ENCODE assay signal across 10 cellular contexts in the genomic region with DNA sequence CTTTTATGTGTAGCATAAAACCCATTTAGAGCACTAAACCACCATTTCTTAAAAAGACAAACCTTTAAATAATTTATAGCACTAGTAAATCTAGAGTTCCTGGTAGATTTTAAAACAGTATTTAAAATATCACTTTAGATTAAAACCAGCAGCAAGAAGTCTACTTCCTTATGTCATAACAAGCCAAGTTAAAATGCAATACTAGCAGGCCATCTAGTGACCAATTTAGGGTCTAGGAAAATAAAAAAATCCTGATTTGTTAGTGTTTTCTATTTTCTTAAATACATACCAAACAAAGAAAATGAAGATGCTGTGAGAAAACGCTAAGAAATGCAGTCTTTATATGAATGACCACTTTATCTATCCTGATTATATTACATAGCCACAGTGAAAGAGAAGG. TPM values are rescaled to one million over a fixed set of nuclear protein-coding genes. Genes with fewer than 3 reads are reported as not detected.
DNase-seq lines count a peak whose midpoint lies in the region; ATAC-seq, FAIRE-seq and TF ChIP-seq lines count a peak whose summit lies in the region.
"Had no signal": no experiment of that assay in that cellular context is flagged by ENCODE, and none has a peak within 500 bp of the region (broad histone marks: within the 10 kb centered on the region; RNA-seq: fewer than 3 reads in every experiment).

No MANE protein-coding gene starts in this region.

- H4K20me1 ChIP-seq in GM12878 (ENCODE audit: control insufficient read depth, insufficient read depth) = no peaks in the 10 kb centered on the region

- H3K4me3 ChIP-seq in AG10803 (ENCODE audit: low read length) (no peak overlapping the region), LNCaP clone FGC (ENCODE audit: low read depth, low read length) (no peak overlapping the region), GM12878 (no peak overlapping the region), right lobe of liver (no peak overlapping the region), gastrocnemius medialis (no peak overlapping the region)

- no peak for TF ChIP-seq EP300 in GM12878 (IDR thresholded peaks at IDR 0.05; ENCODE audit: borderline replicate concordance in 1 of 2, control insufficient read depth in 1 of 2, low read depth in 2 of 2, low read length in 2 of 2)

- in situ Hi-C loops in GM12878 (cut with MboI) (no loop called here), gastrocnemius medialis (cut with MboI; ENCODE audit: low sequenced_read_pairs in 4 of 4) (no loop called here)

- no peak for FAIRE-seq in GM12878 (lab: Jason Lieb, UNC)

- H3K9ac ChIP-seq in GM12878 (ENCODE audit: control insufficient read depth, insufficient read depth, low read length) = no peak overlapping the region

- TF ChIP-seq CTCF in AG10803 (conservative IDR thresholded peaks at IDR 0.05; ENCODE audit: low read length) (peak; percentile 68), LNCaP clone FGC (IDR thresholded peaks at IDR 0.05; ENCODE audit: control insufficient read depth, extremely low read depth, insufficient read depth) (peak; percentile 57), GM12878 (IDR thresholded peaks at IDR 0.05 in 2 of 3, conservative IDR thresholded peaks at IDR 0.05 in 1 of 3; ENCODE audit: control insufficient read depth in 2 of 3, extremely low read depth in 1 of 3, insufficient read depth in 1 of 3, low read depth in 3 of 3, low read length in 3 of 3) (peak in 1 of 3 experiments; percentile 33; a peak in 1 of 6 replicates), right lobe of liver (IDR thresholded peaks at IDR 0.05) (peak; percentile 47 to 58 (median 54)), gastrocnemius medialis (IDR thresholded peaks at IDR 0.05 in 4 of 5, conservative IDR thresholded peaks at IDR 0.05 in 1 of 5) (peak in 1 of 5 experiments; percentile 20)

- no peak overlapping the region for H3K4me2 ChIP-seq in GM12878 (ENCODE audit: control insufficient read depth, insufficient read depth)

- H3K36me3 ChIP-seq in GM12878 (ENCODE audit: control insufficient read depth in 2 of 2, insufficient read depth in 2 of 2, low read length in 1 of 2) (no peaks in the 10 kb centered on the region), right lobe of liver (no peaks in the 10 kb centered on the region), gastrocnemius medialis (no peaks in the 10 kb centered on the region)

- H3K4me1 ChIP-seq in GM12878 (ENCODE audit: control insufficient read depth, insufficient read depth, low read length) (no peaks in the 10 kb centered on the region), right lobe of liver (peaks cover 0 to 7% (median 2%) of the 10 kb centered on the region in 4 donors), gastrocnemius medialis (peaks cover 0 to 4% of the 10 kb centered on the region in 2 donors)

- TF ChIP-seq POLR2A in GM12878 (IDR thresholded peaks at IDR 0.05; ENCODE audit: low read depth, low read length) (no peak), right lobe of liver (IDR thresholded peaks at IDR 0.05) (no peak), gastrocnemius medialis (IDR thresholded peaks at IDR 0.05) (no peak)

- no peak for ATAC-seq in GM12878
- ATAC-seq in right lobe of liver = peak; percentile 67 to 81 (median 81)
- ATAC-seq in HG02870 (IDR thresholded peaks at IDR 0.05; ENCODE audit: unreplicated experiment) = no peak
- no peak for ATAC-seq in gastrocnemius medialis

- H3K79me2 ChIP-seq in GM12878 (ENCODE audit: control insufficient read depth, insufficient read depth, low read length) = no peaks in the 10 kb centered on the region

- POLR2A ChIA-PET in GM12878 (lab: Charles Lee) = no interaction called here

- H3K27ac ChIP-seq in GM12878 (ENCODE audit: control insufficient read depth, insufficient read depth) = no peak overlapping the region
- no peak overlapping the region for H3K27ac ChIP-seq in right lobe of liver
- H3K27ac ChIP-seq in gastrocnemius medialis = no peak overlapping the region

- H3K27me3 ChIP-seq in GM12878 (replicated peaks in 1 of 2; ENCODE audit: control insufficient read depth in 2 of 2, insufficient read depth in 2 of 2, low read length in 1 of 2) (no peaks in the 10 kb centered on the region), right lobe of liver (no peaks in the 10 kb centered on the region), gastrocnemius medialis (no peaks in the 10 kb centered on the region)

- RAD21 ChIA-PET in GM12878 (lab: Charles Lee; ENCODE audit: unreplicated experiment) = no interaction called here

- peak; percentile 74 for DNase-seq in AG10803 (ENCODE audit: low read depth)
- peak; percentile 41 for DNase-seq in LNCaP clone FGC (ENCODE audit: low read depth)
- DNase-seq in GM12878 (ENCODE audit: low read depth, low spot score) = no peak
- DNase-seq in right lobe of liver = no peak
- no peak for DNase-seq in activated CD4-positive, alpha-beta T cell treated with anti-CD3 and anti-CD28 coated beads, Interleukin-2, amount 50 U/mL, for 48 hours
- DNase-seq in T-helper 2 cell = no peak
- DNase-seq in gastrocnemius medialis = no peak
- DNase-seq: GF-D8, RPMI8226 had no signal

- intact Hi-C loops in GM12878 (cut with micrococcal nuclease; ENCODE audit: unreplicated experiment) (no loop called here), right lobe of liver (cut with DNase I) (no loop called here), gastrocnemius medialis (cut with DNase I; ENCODE audit: low total_unique reads) (no loop called here)

- H3K9me3 ChIP-seq in GM12878 (replicated peaks; ENCODE audit: control insufficient read depth, insufficient read depth, low read length) (no peaks in the 10 kb centered on the region), right lobe of liver (no peaks in the 10 kb centered on the region), gastrocnemius medialis (no peaks in the 10 kb centered on the region)

- 38% methylated on average over 1 of the region's 1 CpG for WGBS in GM12878 (ENCODE audit: insufficient coverage, insufficient replicate concordance, low lambda C conversion rate, missing lambda C conversion rate)
- 21% methylated on average over 1 of the region's 1 CpG for WGBS in right lobe of liver (ENCODE audit: insufficient coverage, low coverage, low lambda C conversion rate, missing lambda C conversion rate)

- SMC1A ChIA-PET in GM12878 (lab: Charles Lee; ENCODE audit: uncharacterized antibody, unreplicated experiment) = no interaction called here

- no TSS peak for BruUV-seq in GM12878 (replicated peaks; lab: Mats Ljungman, UMichigan)

- H2AFZ ChIP-seq in GM12878 (ENCODE audit: control insufficient read depth, low read depth, low read length) = no peak overlapping the region

- CTCF ChIA-PET in GM12878 (lab: Yijun Ruan, JAX) = interaction anchor here (0.8 kb wide), 1 partner anchor 30 kb away, joined by 3 read pairs; no protein-coding TSS in a partner anchor

- TF ChIP-seq RAD21 in GM12878 (IDR thresholded peaks at IDR 0.05; ENCODE audit: insufficient read depth, low read depth, low read length) = peak; percentile 51

TF ChIP-seq in GM12878, 131 proteins besides CTCF, POLR2A, EP300 and RAD21 (continues in another document):
- TF ChIP-seq KLF5 (IDR thresholded peaks at IDR 0.05; ENCODE audit: partially characterized antibody) (no peak), NFIC (IDR thresholded peaks at IDR 0.05; ENCODE audit: low read depth, low read length) (no peak), KAT2A (conservative IDR thresholded peaks at IDR 0.05; ENCODE audit: control insufficient read depth, low read depth, low read length) (no peak), MYB (IDR thresholded peaks at IDR 0.05; ENCODE audit: borderline replicate concordance, low read depth, low read length) (no peak)

RNA-seq across cellular contexts. Expression of gene PAPSS1, which starts 53.9 kb away (rescaled TPM):
- 44.1 and 49.5 TPM in 2 replicates for total RNA-seq in GM12878 (2013; cell fraction: nucleolus; rRNA removed)
- total RNA-seq in GM12878 (2014; rRNA removed) (22.6 and 25.9 TPM in 2 replicates), GM12878 (2014; rRNA removed; fragmentation: Illumina TruSeq; extraction: Trizol) (28.3 and 31.0 TPM in 2 replicates), GM12878 (2021) (28.0 and 30.9 TPM in 2 replicates), right lobe of liver (1 to 10 TPM; 3.7 to 7.6 (median 6.8) TPM), gastrocnemius medialis (1 to 10 TPM; 3.7 to 7.0 (median 5.9) TPM)
- 19.6 TPM for polyA plus RNA-seq in GM12878 (2011; ENCODE audit: low read depth)
- polyA plus RNA-seq in GM12878 (2011; rRNA removed) (73.0 and 81.8 TPM in 2 replicates), GM12878 (2014; fragmentation: Illumina TruSeq; extraction: Trizol) (30.3 and 34.5 TPM in 2 replicates), GM12878 (2014; fragmentation: Nextera tagmentation; extraction: Ambion mirVana) (10 to 100 TPM; 29.8 to 35.9 TPM), GM12878 (2014; rRNA removed) (22.8 and 27.3 TPM in 2 replicates), GM12878 (2016; fragmentation: Nextera tagmentation; extraction: Ambion mirVana) (10 to 100 TPM; 35.7 to 39.7 TPM)
- polyA plus RNA-seq in GM12878 (2011; cell fraction: cytosol; rRNA removed) = 49.0 and 51.5 TPM in 2 replicates
- polyA plus RNA-seq in GM12878 (2011; cell fraction: nucleus; rRNA removed) = 38.8 and 43.8 TPM in 2 replicates
- polyA plus RNA-seq in GM12878 (2012) = 28.0 and 28.5 TPM in 2 replicates
- polyA minus RNA-seq in GM12878 (2011; rRNA and poly(A)+ RNA removed) = 69.0 and 112 TPM in 2 replicates
- 18.9 and 23.7 TPM in 2 replicates for polyA minus RNA-seq in GM12878 (2011; cell fraction: cytosol; rRNA and poly(A)+ RNA removed)
- 31.1 and 40.6 TPM in 2 replicates for polyA minus RNA-seq in GM12878 (2011; cell fraction: nucleus; rRNA and poly(A)+ RNA removed)

Comparison
In these comparisons a context has a peak if more than half of its experiments do, and no peak if none do; other contexts are left out.
1. DNase-seq: peak in AG10803 (single experiment) and LNCaP clone FGC (single experiment); none in GM12878 (single experiment), right lobe of liver (0 of 3), activated CD4-positive, alpha-beta T cell treated with anti-CD3 and anti-CD28 coated beads, Interleukin-2, amount 50 U/mL, for 48 hours (0 of 2), T-helper 2 cell (0 of 5) and gastrocnemius medialis (0 of 2).
2. ATAC-seq: peak in right lobe of liver (4 of 4); none in GM12878 (single experiment), HG02870 (single experiment) and gastrocnemius medialis (0 of 2).